In the genomic region with DNA sequence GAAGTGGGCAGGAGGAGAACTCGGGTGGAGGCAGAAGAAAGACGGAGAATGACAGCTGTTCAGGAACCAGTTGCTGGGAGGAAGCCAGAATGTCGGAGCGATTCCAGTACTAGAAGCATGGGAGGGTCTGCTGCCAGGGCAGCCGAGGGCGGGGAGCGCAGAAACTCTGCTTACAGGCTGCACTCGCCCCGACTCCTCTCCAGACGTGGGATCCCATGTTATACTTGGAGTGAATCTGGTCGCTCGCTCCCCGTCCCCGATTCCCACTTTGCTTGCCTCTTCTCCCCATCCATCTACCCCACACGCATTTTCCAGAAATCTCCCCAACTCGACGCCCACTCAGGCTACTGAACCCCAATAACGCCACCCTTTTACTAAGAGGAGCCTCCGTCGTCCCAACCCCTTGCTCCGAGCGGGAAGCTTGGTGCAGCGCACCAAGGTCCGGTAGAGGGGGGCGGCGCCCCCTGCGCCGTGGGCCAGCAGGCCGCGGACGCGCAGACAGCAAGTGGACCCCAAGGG, we compare ENCODE assay signal across 9 cellular contexts. TPM values are rescaled to one million over a fixed set of nuclear protein-coding genes. Genes with fewer than 3 reads are reported as not detected.
A peak's percentile ranks its signal among the peaks of the same experiment; 100 is the strongest.
DNase-seq lines count a peak whose midpoint lies in the region; ATAC-seq and TF ChIP-seq lines count a peak whose summit lies in the region.
"Had no signal": no experiment of that assay in that cellular context is flagged by ENCODE, and none has a peak within 500 bp of the region (broad histone marks: within the 10 kb centered on the region; RNA-seq: fewer than 3 reads in every experiment).

No MANE protein-coding gene starts in this region.

- CTCF ChIA-PET in WTC11 (lab: Charles Lee), result interaction anchor here (0.7 to 1.6 kb wide), 7 partner anchors 16 to 649 kb away, joined by 3 to 7 read pairs (median 4); a partner anchor contains a TSS

- H3K4me3 ChIP-seq in trophoblast cell (ENCODE audit: low read depth, low read length), result peak overlapping the region; percentile 71

- no peak overlapping the region for H4K8ac ChIP-seq in trophoblast cell (ENCODE audit: low read depth, low read length)

- peaks cover 4 to 7% of the 10 kb centered on the region in 2 experiments for H3K4me1 ChIP-seq in trophoblast cell (ENCODE audit: control insufficient read depth in 1 of 2, insufficient read depth in 2 of 2, low read length in 2 of 2)

- H3K4me1 Mint-ChIP-seq in WTC11, result peaks cover 12% of the 10 kb centered on the region

- H2AK5ac ChIP-seq in trophoblast cell (ENCODE audit: low read length), result no peak overlapping the region

- no peak overlapping the region for H2BK5ac ChIP-seq in trophoblast cell (ENCODE audit: low read depth, low read length, poor library complexity)

- H3K9me3 ChIP-seq in trophoblast cell (ENCODE audit: insufficient read depth, low read depth, low read length), result no peaks in the 10 kb centered on the region

- no peak overlapping the region for H3K18ac ChIP-seq in trophoblast cell (ENCODE audit: low read length)

- no peaks in the 10 kb centered on the region for H3K36me3 ChIP-seq in trophoblast cell (ENCODE audit: control insufficient read depth in 1 of 2, insufficient read depth in 2 of 2, low read length in 2 of 2)

- ATAC-seq in HG03039 (IDR thresholded peaks at IDR 0.05; ENCODE audit: unreplicated experiment) (peak; percentile 20), WTC11 (peak; percentile 40)

- peak; percentile 8 for DNase-seq in NCI-H2029 treated with DMSO at 0.1 percent for 48 hours (lab: John Stamatoyannopoulos, UW)
- DNase-seq in NCI-H2029 (lab: John Stamatoyannopoulos, UW), result no peak
- DNase-seq in WTC11 (ENCODE audit: low spot score), result peak; percentile 24
- DNase-seq in head of caudate nucleus, result peak; percentile 41 to 84 (median 63)
- DNase-seq in trophoblast cell, result no peak
- DNase-seq in NCI-H774 (lab: John Stamatoyannopoulos, UW), result no peak
- no peak for DNase-seq in activated gamma-delta T cell treated with Interleukin-2 at 50 U/mL for 16 hours

- H4K12ac ChIP-seq in trophoblast cell (ENCODE audit: low read depth, low read length), result no peak overlapping the region

- no peak overlapping the region for H4K91ac ChIP-seq in trophoblast cell (ENCODE audit: low read depth, low read length)

- H2AFZ ChIP-seq in trophoblast cell (ENCODE audit: insufficient read depth, low read length, poor library complexity), result no peak overlapping the region

- H3K27ac Mint-ChIP-seq in WTC11, result no peak overlapping the region

- POLR2A ChIA-PET in WTC11 (lab: Charles Lee), result interaction anchor here (0.6 to 1.6 kb wide), 2 partner anchors 24 to 213 kb away, joined by 3 to 7 read pairs; a partner anchor contains a TSS

- H3K4me2 ChIP-seq in trophoblast cell (ENCODE audit: low read length), result peak overlapping the region; percentile 99

- peaks cover 24% of the 10 kb centered on the region for H3K27me3 ChIP-seq in trophoblast cell (ENCODE audit: insufficient read depth, low read length)

- no peak overlapping the region for H3K9ac ChIP-seq in trophoblast cell (ENCODE audit: low read length)

- peaks cover 7% of the 10 kb centered on the region; the same call in 1 of the 2 replicates for H3K36me3 Mint-ChIP-seq in WTC11

- H3K23ac ChIP-seq in trophoblast cell (ENCODE audit: low read length), result no peak overlapping the region

- no peaks in the 10 kb centered on the region for H3K79me1 ChIP-seq in trophoblast cell (ENCODE audit: low read length)

- no peak overlapping the region for H3K27ac ChIP-seq in trophoblast cell (ENCODE audit: low read depth, low read length)
- H3K27ac ChIP-seq: C4-2B had no signal

- no peaks in the 10 kb centered on the region for H3K79me2 ChIP-seq in trophoblast cell (ENCODE audit: control insufficient read depth, insufficient read depth, low read length, poor library complexity)

- no peak overlapping the region for H2BK120ac ChIP-seq in trophoblast cell (ENCODE audit: insufficient read depth, low read length, poor library complexity)

- no peak; the same call in 1 of the 2 replicates for TF ChIP-seq CTCF in WTC11 (IDR thresholded peaks at IDR 0.05)

- H2BK12ac ChIP-seq in trophoblast cell (ENCODE audit: low read length), result no peak overlapping the region

- WGBS in trophoblast cell (ENCODE audit: extremely low coverage, insufficient coverage, insufficient read length), result no CpG with 5 or more reads among the region's 32 CpGs

- H3K4ac ChIP-seq in trophoblast cell (ENCODE audit: low read depth, low read length), result no peak overlapping the region

- intact Hi-C loops in head of caudate nucleus (cut with DNase I), result no loop called here

- peak overlapping the region; percentile 83 for H3K4me3 Mint-ChIP-seq in WTC11

- H3K27me3 Mint-ChIP-seq in WTC11 (ENCODE audit: low read depth), result peaks cover 85% of the 10 kb centered on the region

- no peak overlapping the region for H3K14ac ChIP-seq in trophoblast cell (ENCODE audit: low read length)

- H3K9me3 Mint-ChIP-seq in WTC11, result peaks cover 3% of the 10 kb centered on the region; the same call in 1 of the 2 replicates

TF ChIP-seq in WTC11, 78 proteins besides CTCF, POLR2A, EP300 and RAD21:
- no peak for TF ChIP-seq TP53 (CRISPR knock-in tag; IDR thresholded peaks at IDR 0.05)
- TF ChIP-seq ESRRA (CRISPR knock-in tag; IDR thresholded peaks at IDR 0.05; ENCODE audit: borderline replicate concordance), result no peak
- no peak for TF ChIP-seq GRHL2 (CRISPR knock-in tag; IDR thresholded peaks at IDR 0.05; ENCODE audit: insufficient replicate concordance, severe bottlenecking)
- TF ChIP-seq, protein P1, sequence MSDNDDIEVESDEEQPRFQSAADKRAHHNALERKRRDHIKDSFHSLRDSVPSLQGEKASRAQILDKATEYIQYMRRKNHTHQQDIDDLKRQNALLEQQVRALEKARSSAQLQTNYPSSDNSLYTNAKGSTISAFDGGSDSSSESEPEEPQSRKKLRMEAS (CRISPR knock-in tag; IDR thresholded peaks at IDR 0.05), result no peak
- TF ChIP-seq ELF4 (CRISPR knock-in tag; IDR thresholded peaks at IDR 0.05; ENCODE audit: low read depth), result no peak
- TF ChIP-seq PRRX2 (CRISPR knock-in tag; IDR thresholded peaks at IDR 0.05), result no peak
- TF ChIP-seq TEAD1 (CRISPR knock-in tag; IDR thresholded peaks at IDR 0.05), result no peak
- TF ChIP-seq, protein P2, sequence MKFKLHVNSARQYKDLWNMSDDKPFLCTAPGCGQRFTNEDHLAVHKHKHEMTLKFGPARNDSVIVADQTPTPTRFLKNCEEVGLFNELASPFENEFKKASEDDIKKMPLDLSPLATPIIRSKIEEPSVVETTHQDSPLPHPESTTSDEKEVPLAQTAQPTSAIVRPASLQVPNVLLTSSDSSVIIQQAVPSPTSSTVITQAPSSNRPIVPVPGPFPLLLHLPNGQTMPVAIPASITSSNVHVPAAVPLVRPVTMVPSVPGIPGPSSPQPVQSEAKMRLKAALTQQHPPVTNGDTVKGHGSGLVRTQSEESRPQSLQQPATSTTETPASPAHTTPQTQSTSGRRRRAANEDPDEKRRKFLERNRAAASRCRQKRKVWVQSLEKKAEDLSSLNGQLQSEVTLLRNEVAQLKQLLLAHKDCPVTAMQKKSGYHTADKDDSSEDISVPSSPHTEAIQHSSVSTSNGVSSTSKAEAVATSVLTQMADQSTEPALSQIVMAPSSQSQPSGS (CRISPR knock-in tag; IDR thresholded peaks at IDR 0.05; ENCODE audit: borderline replicate concordance, low read depth), result no peak
- TF ChIP-seq, protein P3, sequence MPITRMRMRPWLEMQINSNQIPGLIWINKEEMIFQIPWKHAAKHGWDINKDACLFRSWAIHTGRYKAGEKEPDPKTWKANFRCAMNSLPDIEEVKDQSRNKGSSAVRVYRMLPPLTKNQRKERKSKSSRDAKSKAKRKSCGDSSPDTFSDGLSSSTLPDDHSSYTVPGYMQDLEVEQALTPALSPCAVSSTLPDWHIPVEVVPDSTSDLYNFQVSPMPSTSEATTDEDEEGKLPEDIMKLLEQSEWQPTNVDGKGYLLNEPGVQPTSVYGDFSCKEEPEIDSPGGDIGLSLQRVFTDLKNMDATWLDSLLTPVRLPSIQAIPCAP (CRISPR knock-in tag; IDR thresholded peaks at IDR 0.05), result no peak
- TF ChIP-seq GTF2I (CRISPR knock-in tag; conservative IDR thresholded peaks at IDR 0.05), result no peak
- TF ChIP-seq ZNF317 (CRISPR knock-in tag; IDR thresholded peaks at IDR 0.05; ENCODE audit: borderline replicate concordance, low read depth), result no peak
- no peak for TF ChIP-seq ETV6 (CRISPR knock-in tag; IDR thresholded peaks at IDR 0.05)
- TF ChIP-seq FOXP1 (CRISPR knock-in tag; IDR thresholded peaks at IDR 0.05; ENCODE audit: borderline replicate concordance), result no peak; the same call in 1 of the 2 replicates
- no peak for TF ChIP-seq ZNF121 (CRISPR knock-in tag; IDR thresholded peaks at IDR 0.05)
- no peak for TF ChIP-seq CBFB (CRISPR knock-in tag; IDR thresholded peaks at IDR 0.05; ENCODE audit: low read depth)
- TF ChIP-seq, protein P4, sequence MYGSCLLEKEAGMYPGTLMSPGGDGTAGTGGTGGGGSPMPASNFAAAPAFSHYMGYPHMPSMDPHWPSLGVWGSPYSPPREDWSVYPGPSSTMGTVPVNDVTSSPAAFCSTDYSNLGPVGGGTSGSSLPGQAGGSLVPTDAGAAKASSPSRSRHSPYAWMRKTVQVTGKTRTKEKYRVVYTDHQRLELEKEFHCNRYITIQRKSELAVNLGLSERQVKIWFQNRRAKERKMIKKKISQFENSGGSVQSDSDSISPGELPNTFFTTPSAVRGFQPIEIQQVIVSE (CRISPR knock-in tag; IDR thresholded peaks at IDR 0.05; ENCODE audit: borderline replicate concordance), result no peak
- no peak; the same call in 1 of the 2 replicates for TF ChIP-seq ZBTB21 (CRISPR knock-in tag; IDR thresholded peaks at IDR 0.05; ENCODE audit: borderline replicate concordance)
- no peak for TF ChIP-seq SMAD3 (CRISPR knock-in tag; IDR thresholded peaks at IDR 0.05; ENCODE audit: borderline replicate concordance)
- TF ChIP-seq ZNF263 (CRISPR knock-in tag; IDR thresholded peaks at IDR 0.05; ENCODE audit: low read depth), result no peak
TF ChIP-seq in WTC11: peak in this region for 0.

RNA-seq across cellular contexts. Expression of a gene that starts 0.7 kb away (rescaled TPM):
- 10.1 to 18.0 TPM (median 17.0 TPM) in 3 replicates for total RNA-seq in WTC11 (2021)
- polyA plus RNA-seq in trophoblast cell (2013), result 0.53 TPM in 2 replicates

Comparison
In these comparisons a context has a peak if more than half of its experiments do, and no peak if none do; other contexts are left out.
1. DNase-seq: peak in NCI-H2029 treated with DMSO at 0.1 percent for 48 hours (single experiment), WTC11 (single experiment) and head of caudate nucleus (42 of 42); none in NCI-H2029 (single experiment), trophoblast cell (0 of 2), NCI-H774 (single experiment) and activated gamma-delta T cell treated with Interleukin-2 at 50 U/mL for 16 hours (single experiment).